Comparison of ENCODE assay signal across 1 cellular context in genomic region chr10:71319042-71319799, GRCh38.
A peak's percentile ranks its signal among the peaks of the same experiment; 100 is the strongest.
TF ChIP-seq lines count a peak whose summit lies in the region.

TSS of gene SLC29A3 (plus strand) at chr10:71319259. CDS start at chr10:71319310, 51 bp downstream.

TF ChIP-seq in HEK293, 187 proteins besides CTCF, POLR2A, EP300 and RAD21 (continued from another document and continues in another):
- TF ChIP-seq ZNF398 (tag by site-specific recombination; IDR thresholded peaks at IDR 0.05): 0 out of 2 replicates have a peak, but pooled peaks have one; percentile 21
- TF ChIP-seq ZNF623 (tag by site-specific recombination; IDR thresholded peaks at IDR 0.05): 0 out of 2 replicates have a peak, but pooled peaks have one; percentile 15
- no peak for TF ChIP-seq RBAK (tag by site-specific recombination; IDR thresholded peaks at IDR 0.05)
- no peak for TF ChIP-seq HIC1 (tag by site-specific recombination; IDR thresholded peaks at IDR 0.05)
- no peak for TF ChIP-seq ZSCAN18 (tag by site-specific recombination; IDR thresholded peaks at IDR 0.05)
- TF ChIP-seq KLF8 (tag by site-specific recombination; IDR thresholded peaks at IDR 0.05): peak; percentile 16; the same call in 1 of the 2 replicates
- TF ChIP-seq KLF1 (tag by site-specific recombination; IDR thresholded peaks at IDR 0.05): peak; percentile 15; the same call in 1 of the 2 replicates
- TF ChIP-seq ZNF544 (tag by site-specific recombination; IDR thresholded peaks at IDR 0.05): no peak
- TF ChIP-seq ZNF692 (tag by site-specific recombination; IDR thresholded peaks at IDR 0.05): peak; percentile 61; the same call in 1 of the 2 replicates
- no peak for TF ChIP-seq ZNF488 (tag by site-specific recombination; IDR thresholded peaks at IDR 0.05)
- no peak for TF ChIP-seq ZNF292 (tag by site-specific recombination; IDR thresholded peaks at IDR 0.05; ENCODE audit: borderline replicate concordance, low read depth)
- TF ChIP-seq ZNF555 (tag by site-specific recombination; conservative IDR thresholded peaks at IDR 0.05): no peak
- TF ChIP-seq ZNF394 (tag by site-specific recombination; IDR thresholded peaks at IDR 0.05; ENCODE audit: borderline replicate concordance): no peak
- no peak for TF ChIP-seq ZNF148 (tag by site-specific recombination; IDR thresholded peaks at IDR 0.05; ENCODE audit: borderline replicate concordance)
- TF ChIP-seq ZNF501 (tag by site-specific recombination; IDR thresholded peaks at IDR 0.05): peak; percentile 52; the same call in 1 of the 2 replicates
- peak; percentile 48; the same call in 1 of the 2 replicates for TF ChIP-seq ZBTB11 (tag by site-specific recombination; conservative IDR thresholded peaks at IDR 0.05; ENCODE audit: low read depth)
- no peak for TF ChIP-seq ZNF211 (tag by site-specific recombination; IDR thresholded peaks at IDR 0.05; ENCODE audit: low read depth)
- peak; percentile 54 for TF ChIP-seq ZBTB26 (tag by site-specific recombination; optimal IDR thresholded peaks at IDR 0.05)
- peak; percentile 24; the same call in 1 of the 2 replicates for TF ChIP-seq KLF17 (tag by site-specific recombination; IDR thresholded peaks at IDR 0.05)
- TF ChIP-seq ZNF768 (tag by site-specific recombination; IDR thresholded peaks at IDR 0.05): 0 out of 2 replicates have a peak, but pooled peaks have one; percentile 17
- TF ChIP-seq ZNF645 (tag by site-specific recombination; IDR thresholded peaks at IDR 0.05): no peak
- peak; percentile 98 for TF ChIP-seq ZNF341 (tag by site-specific recombination; IDR thresholded peaks at IDR 0.05; ENCODE audit: low read depth)
- no peak for TF ChIP-seq SALL2 (tag by site-specific recombination; IDR thresholded peaks at IDR 0.05; ENCODE audit: borderline replicate concordance)
- TF ChIP-seq ZNF792 (tag by site-specific recombination; IDR thresholded peaks at IDR 0.05): 0 out of 2 replicates have a peak, but pooled peaks have one; percentile 23
- TF ChIP-seq ZXDB (tag by site-specific recombination; IDR thresholded peaks at IDR 0.05): peak; percentile 30
- no peak for TF ChIP-seq ZNF140 (tag by site-specific recombination; IDR thresholded peaks at IDR 0.05)
- TF ChIP-seq ZEB2 (tag by site-specific recombination; IDR thresholded peaks at IDR 0.05): peak; percentile 75
- TF ChIP-seq ZFP41 (tag by site-specific recombination; IDR thresholded peaks at IDR 0.05; ENCODE audit: borderline replicate concordance): no peak
- no peak for TF ChIP-seq ZNF433 (tag by site-specific recombination; IDR thresholded peaks at IDR 0.05; ENCODE audit: low read depth)
- TF ChIP-seq ZBTB48 (tag by site-specific recombination; IDR thresholded peaks at IDR 0.05): peak; percentile 59
- TF ChIP-seq REST (tag by site-specific recombination; IDR thresholded peaks at IDR 0.05): 0 out of 2 replicates have a peak, but pooled peaks have one; percentile 51
- TF ChIP-seq ZNF610 (tag by site-specific recombination; IDR thresholded peaks at IDR 0.05; ENCODE audit: borderline replicate concordance): no peak
